ENCODE assay signal across 1 cellular context in genomic region chr14:53010193-53010592, GRCh38.
TF ChIP-seq lines count a peak whose summit lies in the region.

No MANE protein-coding gene starts in this region.

TF ChIP-seq in IMR-90, 13 proteins besides CTCF, POLR2A, EP300 and RAD21:
- peak; percentile 46 for TF ChIP-seq CEBPB (IDR thresholded peaks at IDR 0.05; ENCODE audit: low read depth, low read length)
- no peak for TF ChIP-seq ELK1 (IDR thresholded peaks at IDR 0.05; ENCODE audit: borderline replicate concordance, low read depth, low read length)
